ENCODE assay signal across 8 cellular contexts in the genomic region with DNA sequence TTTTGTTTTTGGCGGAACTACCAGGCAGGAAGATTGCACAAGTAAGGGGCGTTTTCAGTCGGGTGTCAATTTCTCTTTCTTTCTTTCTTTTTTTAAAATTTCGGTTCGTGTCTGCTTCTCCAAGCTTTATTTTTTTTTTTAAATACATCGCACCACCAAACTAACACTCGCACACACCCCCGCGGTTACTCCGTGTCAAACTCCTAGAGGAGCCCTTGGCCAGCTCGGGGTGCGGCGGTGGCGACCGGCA. TPM values are rescaled to one million over a fixed set of nuclear protein-coding genes. Genes with fewer than 3 reads are reported as not detected.
DNase-seq lines count a peak whose midpoint lies in the region; ATAC-seq, FAIRE-seq and TF ChIP-seq lines count a peak whose summit lies in the region.

No MANE protein-coding gene starts in this region.

- no peak overlapping the region for H3K27ac Mint-ChIP-seq in activated CD4-positive, alpha-beta memory T cell treated with anti-CD3 and anti-CD28 coated beads for 36 hours
- H3K27ac Mint-ChIP-seq in stimulated activated naive CD8-positive, alpha-beta T cell treated with anti-CD3 and anti-CD28 coated beads, Interleukin-15, amount 100 ng/mL, for 72 hours = peak overlapping the region in 1 of 2 donors; percentile 89

- FAIRE-seq in GM12891 (lab: Jason Lieb, UNC) = no peak

- peak overlapping the region; percentile 88 for H3K4me3 ChIP-seq in iPS-18c (ENCODE audit: insufficient read depth, low read depth, low read length)

- DNase-seq in GM12891 (ENCODE audit: insufficient read length, low spot score) (peak; percentile 20), GM10266 (ENCODE audit: extremely low spot score) (no peak), NCI-H510A treated with DMSO at 0.1 percent for 48 hours (lab: John Stamatoyannopoulos, UW) (no peak), NCI-H1105 treated with DMSO at 0.1 percent for 48 hours (lab: John Stamatoyannopoulos, UW) (no peak)
- no peak for DNase-seq in activated CD4-positive, alpha-beta memory T cell treated with anti-CD3 and anti-CD28 coated beads for 36 hours
- DNase-seq in stimulated activated naive CD8-positive, alpha-beta T cell treated with anti-CD3 and anti-CD28 coated beads, Interleukin-15, amount 100 ng/mL, for 72 hours = peak; percentile 31 to 46

- intact Hi-C loops in activated CD4-positive, alpha-beta memory T cell treated with anti-CD3 and anti-CD28 coated beads for 36 hours (cut with micrococcal nuclease) = loop anchor here (1.0 to 5.0 kb wide), 5 partner anchors 37 to 182 kb away; no protein-coding TSS in a partner anchor

- ATAC-seq in HG02759 (IDR thresholded peaks at IDR 0.05; ENCODE audit: unreplicated experiment) = peak; percentile 24
- peak; percentile 57 for ATAC-seq in stimulated activated naive CD8-positive, alpha-beta T cell treated with anti-CD3 and anti-CD28 coated beads, Interleukin-15, amount 100 ng/mL, for 72 hours

- peaks cover 10% of the 10 kb centered on the region for H3K27me3 Mint-ChIP-seq in activated CD4-positive, alpha-beta memory T cell treated with anti-CD3 and anti-CD28 coated beads for 36 hours
- H3K27me3 Mint-ChIP-seq in stimulated activated naive CD8-positive, alpha-beta T cell treated with anti-CD3 and anti-CD28 coated beads, Interleukin-15, amount 100 ng/mL, for 72 hours = peaks cover 51% of the 10 kb centered on the region

- H3K9me3 Mint-ChIP-seq in activated CD4-positive, alpha-beta memory T cell treated with anti-CD3 and anti-CD28 coated beads for 36 hours = no peaks in the 10 kb centered on the region
- H3K9me3 Mint-ChIP-seq in stimulated activated naive CD8-positive, alpha-beta T cell treated with anti-CD3 and anti-CD28 coated beads, Interleukin-15, amount 100 ng/mL, for 72 hours = no peaks in the 10 kb centered on the region

- POLR2A ChIA-PET in activated CD4-positive, alpha-beta memory T cell treated with anti-CD3 and anti-CD28 coated beads for 36 hours (lab: Charles Lee) = interaction anchor here (0.7 to 0.9 kb wide), 2 partner anchors 78 to 220 kb away, joined by 3 read pairs; no protein-coding TSS in a partner anchor

- H3K36me3 Mint-ChIP-seq in activated CD4-positive, alpha-beta memory T cell treated with anti-CD3 and anti-CD28 coated beads for 36 hours = no peaks in the 10 kb centered on the region

- peak overlapping the region; percentile 90 for H3K4me3 Mint-ChIP-seq in activated CD4-positive, alpha-beta memory T cell treated with anti-CD3 and anti-CD28 coated beads for 36 hours
- peak overlapping the region; percentile 95 to 97 for H3K4me3 Mint-ChIP-seq in stimulated activated naive CD8-positive, alpha-beta T cell treated with anti-CD3 and anti-CD28 coated beads, Interleukin-15, amount 100 ng/mL, for 72 hours

- no peaks in the 10 kb centered on the region for H3K9me3 ChIP-seq in iPS-18c (ENCODE audit: control insufficient read depth, insufficient read depth, low read length)

- peaks cover 16% of the 10 kb centered on the region for H3K4me1 Mint-ChIP-seq in activated CD4-positive, alpha-beta memory T cell treated with anti-CD3 and anti-CD28 coated beads for 36 hours (ENCODE audit: low read depth)
- H3K4me1 Mint-ChIP-seq in stimulated activated naive CD8-positive, alpha-beta T cell treated with anti-CD3 and anti-CD28 coated beads, Interleukin-15, amount 100 ng/mL, for 72 hours = peaks cover 27% of the 10 kb centered on the region

- no peak for TF ChIP-seq CTCF in GM10266 (IDR thresholded peaks at IDR 0.05; ENCODE audit: control insufficient read depth, insufficient read depth, low read depth, missing control alignments)

- CTCF ChIA-PET in activated CD4-positive, alpha-beta memory T cell treated with anti-CD3 and anti-CD28 coated beads for 36 hours (lab: Charles Lee) = interaction anchor here (0.7 to 1.8 kb wide), 5 partner anchors 12 to 196 kb away, joined by 4 to 6 read pairs (median 6); no protein-coding TSS in a partner anchor

- no peak for TF ChIP-seq POLR2A in GM12891 (IDR thresholded peaks at IDR 0.05; ENCODE audit: low read depth, low read length)

TF ChIP-seq in GM12891, 5 proteins besides CTCF, POLR2A, EP300 and RAD21:
- no peak for TF ChIP-seq PAX5 (IDR thresholded peaks at IDR 0.05; ENCODE audit: insufficient read depth, low read length, severe bottlenecking)
TF ChIP-seq in GM12891: peak in this region for 0.

RNA-seq across cellular contexts. Expression of a gene that starts 0.3 kb away (rescaled TPM):
- 12.6 TPM for polyA plus RNA-seq in GM12891 (2012; ENCODE audit: low read depth, missing spikeins)
- total RNA-seq in activated CD4-positive, alpha-beta memory T cell treated with anti-CD3 and anti-CD28 coated beads for 36 hours = 10 to 100 TPM; 37.8 to 38.1 TPM

Comparison
In these comparisons a context has a peak if more than half of its experiments do, and no peak if none do; other contexts are left out.
1. DNase-seq: peak in GM12891 (single experiment) and stimulated activated naive CD8-positive, alpha-beta T cell treated with anti-CD3 and anti-CD28 coated beads, Interleukin-15, amount 100 ng/mL, for 72 hours (2 of 2); none in activated CD4-positive, alpha-beta memory T cell treated with anti-CD3 and anti-CD28 coated beads for 36 hours (single experiment), GM10266 (single experiment), NCI-H510A treated with DMSO at 0.1 percent for 48 hours (single experiment) and NCI-H1105 treated with DMSO at 0.1 percent for 48 hours (single experiment).